Comparison of ENCODE assay signal across 8 cellular contexts in the genomic region with DNA sequence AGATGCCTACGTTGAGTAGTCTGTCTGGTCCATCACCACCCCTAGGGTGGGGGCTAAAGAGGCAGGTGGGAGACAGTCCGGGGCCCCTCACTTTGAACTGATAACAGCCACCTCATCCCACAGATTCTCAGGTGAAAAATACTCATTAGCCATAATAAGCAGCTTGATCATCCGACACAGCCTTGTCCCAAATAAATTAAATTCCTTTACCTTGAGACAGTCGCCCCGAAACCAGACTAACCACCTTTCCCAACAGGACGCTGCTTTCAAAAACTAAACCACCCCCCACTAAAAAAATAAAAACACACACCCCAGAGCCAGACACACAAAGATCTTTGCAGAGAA.
DNase-seq lines count a peak whose midpoint lies in the region; ATAC-seq and TF ChIP-seq lines count a peak whose summit lies in the region.

No MANE protein-coding gene starts in this region.

- H3K27ac Mint-ChIP-seq in Caco-2 (ENCODE audit: unreplicated experiment) (peak overlapping the region; percentile 11), endothelial cell (ENCODE audit: unreplicated experiment) (no peak overlapping the region), osteocyte (ENCODE audit: unreplicated experiment) (no peak overlapping the region)

- CTCF ChIA-PET in Caco-2 (lab: Charles Lee) = no interaction called here

- H3K4me3 ChIP-seq in Caco-2 (ENCODE audit: low read depth, low read length) (peak overlapping the region; percentile 67), OCI-LY3 (ENCODE audit: low read length) (peak overlapping the region; percentile 82)

- in situ Hi-C loops in ACHN (cut with HindIII; ENCODE audit: low pct_ligation_motif_present, low pct_unique_long_range_greater_than_20kb, low sequenced_read_pairs) = no loop called here

- H3K4me1 ChIP-seq in Caco-2 (peaks cover 8% of the 10 kb centered on the region), OCI-LY3 (ENCODE audit: low read length) (peaks cover 21% of the 10 kb centered on the region)

- peak overlapping the region; percentile 79 for H3K4me2 ChIP-seq in OCI-LY3 (ENCODE audit: low read length)

- no TSS peak for BruUV-seq in Caco-2 (replicated peaks; lab: Mats Ljungman, UMichigan)

- no peaks in the 10 kb centered on the region for H3K36me3 Mint-ChIP-seq in Caco-2 (ENCODE audit: insufficient read depth, unreplicated experiment)
- no peaks in the 10 kb centered on the region for H3K36me3 Mint-ChIP-seq in endothelial cell (ENCODE audit: low read depth, unreplicated experiment)
- no peaks in the 10 kb centered on the region for H3K36me3 Mint-ChIP-seq in osteocyte (ENCODE audit: unreplicated experiment)

- H2AFZ ChIP-seq in OCI-LY3 (ENCODE audit: low read depth, low read length) = no peak overlapping the region

- H3K4me1 Mint-ChIP-seq in Caco-2 (ENCODE audit: low read depth, unreplicated experiment) (peaks cover 4% of the 10 kb centered on the region), endothelial cell (ENCODE audit: unreplicated experiment) (peaks cover 9% of the 10 kb centered on the region), osteocyte (ENCODE audit: unreplicated experiment) (peaks cover 4% of the 10 kb centered on the region)

- DNase-seq in Caco-2 (no peak), endothelial cell (ENCODE audit: low spot score) (no peak), osteocyte (ENCODE audit: extremely low spot score, unreplicated experiment) (no peak), epidermal melanocyte (ENCODE audit: insufficient read length, low spot score) (no peak), ACHN (no peak)

- H3K36me3 ChIP-seq in Caco-2 (ENCODE audit: control insufficient read depth, insufficient read depth, low read length) (no peaks in the 10 kb centered on the region), OCI-LY3 (replicated peaks; ENCODE audit: low read depth, low read length) (no peaks in the 10 kb centered on the region)

- H3K9me3 ChIP-seq in Caco-2 (no peaks in the 10 kb centered on the region), OCI-LY3 (ENCODE audit: insufficient read depth, low read length) (no peaks in the 10 kb centered on the region)

- H4K20me1 ChIP-seq in OCI-LY3 (ENCODE audit: insufficient read depth, low read length) = no peaks in the 10 kb centered on the region

- no peak for TF ChIP-seq CTCF in Caco-2 (IDR thresholded peaks at IDR 0.05; ENCODE audit: insufficient read depth in 1 of 2, low read depth in 1 of 2, low read length in 1 of 2, severe bottlenecking in 1 of 2, unreplicated experiment in 1 of 2)
- no peak for TF ChIP-seq CTCF in OCI-LY3 (IDR thresholded peaks at IDR 0.05; ENCODE audit: low read depth, low read length)
- no peak for TF ChIP-seq CTCF in endothelial cell (IDR thresholded peaks at IDR 0.05; ENCODE audit: unreplicated experiment)
- no peak for TF ChIP-seq CTCF in osteocyte (IDR thresholded peaks at IDR 0.05)

- ATAC-seq in GM21529 (IDR thresholded peaks at IDR 0.05; ENCODE audit: unreplicated experiment) (no peak), HG03196 (IDR thresholded peaks at IDR 0.05; ENCODE audit: unreplicated experiment) (no peak)

- peak overlapping the region; percentile 65 for H3K9ac ChIP-seq in OCI-LY3 (ENCODE audit: low read length)

- no peaks in the 10 kb centered on the region for H3K9me3 Mint-ChIP-seq in Caco-2 (ENCODE audit: unreplicated experiment)
- no peaks in the 10 kb centered on the region for H3K9me3 Mint-ChIP-seq in endothelial cell (ENCODE audit: unreplicated experiment)
- no peaks in the 10 kb centered on the region for H3K9me3 Mint-ChIP-seq in osteocyte (ENCODE audit: unreplicated experiment)

- H3K27ac ChIP-seq in OCI-LY3 (ENCODE audit: low read length) = no peak overlapping the region

- POLR2A ChIA-PET in Caco-2 (lab: Charles Lee) = no interaction called here

- peaks cover 6% of the 10 kb centered on the region; the same call in 1 of the 2 replicates for H3K79me2 ChIP-seq in OCI-LY3 (ENCODE audit: low read length)

- peak overlapping the region; percentile 68 for H3K4me3 Mint-ChIP-seq in Caco-2 (ENCODE audit: unreplicated experiment)
- peak overlapping the region; percentile 90 for H3K4me3 Mint-ChIP-seq in endothelial cell (ENCODE audit: unreplicated experiment)
- peak overlapping the region; percentile 74 for H3K4me3 Mint-ChIP-seq in osteocyte (ENCODE audit: unreplicated experiment)

- intact Hi-C loops in Caco-2 (cut with micrococcal nuclease; ENCODE audit: unreplicated experiment) = loop anchor here (5.0 to 10.0 kb wide), 2 partner anchors 99 to 178 kb away; no protein-coding TSS in a partner anchor

- no peaks in the 10 kb centered on the region for H3K27me3 Mint-ChIP-seq in Caco-2 (ENCODE audit: insufficient read depth, unreplicated experiment)
- H3K27me3 Mint-ChIP-seq in endothelial cell (ENCODE audit: unreplicated experiment) = peaks cover 15% of the 10 kb centered on the region
- H3K27me3 Mint-ChIP-seq in osteocyte (ENCODE audit: unreplicated experiment) = peaks cover 9% of the 10 kb centered on the region

- H3K27me3 ChIP-seq in Caco-2 (replicated peaks; ENCODE audit: control insufficient read depth, insufficient read depth, low read length) (no peaks in the 10 kb centered on the region), OCI-LY3 (ENCODE audit: low read depth, low read length) (no peaks in the 10 kb centered on the region)
